8 cellular contexts compared by ENCODE assay signal in genomic region chr4:184538023-184538599, GRCh38.
DNase-seq lines count a peak whose midpoint lies in the region; ATAC-seq and TF ChIP-seq lines count a peak whose summit lies in the region.

No MANE protein-coding gene starts in this region.

- DNase-seq in DMS 273 treated with DMSO at 0.1 percent for 48 hours (lab: John Stamatoyannopoulos, UW): peak; percentile 50
- peak; percentile 74 for DNase-seq in Panc1 (ENCODE audit: low read depth, low spot score)
- peak; percentile 46 for DNase-seq in activated T-helper 1 cell treated with Interleukin-2 at 50 U/mL for 16 hours (ENCODE audit: low read depth)
- DNase-seq in fibroblast of lung (ENCODE audit: low read depth in 2 of 2): peak; percentile 86 to 94
- DNase-seq in naive thymus-derived CD8-positive, alpha-beta T cell: peak; percentile 15 to 80 (median 62)
- peak; percentile 37 for DNase-seq in stimulated activated naive CD4-positive, alpha-beta T cell treated with Interleukin-2 at 50 U/mL for 16 hours (lab: John Stamatoyannopoulos, UW)

- H2AFZ ChIP-seq in fibroblast of lung (ENCODE audit: low read length): peak overlapping the region; percentile 63

- BruUV-seq in Panc1 (replicated peaks; lab: Mats Ljungman, UMichigan): no TSS peak

- intact Hi-C loops in Panc1 (cut with micrococcal nuclease; ENCODE audit: unreplicated experiment): loop anchor here (1.0 to 10.0 kb wide), 2 partner anchors 63 to 274 kb away; partner anchors contain the start of gene IRF2

- POLR2A ChIA-PET in Panc1 (lab: Charles Lee): interaction anchor here (0.7 kb wide), 1 partner anchor 117 kb away, joined by 5 read pairs; no protein-coding TSS in a partner anchor
- POLR2A ChIA-PET in naive thymus-derived CD8-positive, alpha-beta T cell (lab: Charles Lee): interaction anchor here (0.7 to 4.1 kb wide), 11 partner anchors 31 to 274 kb away, joined by 3 to 81 read pairs (median 4); partner anchors contain the start of genes CASP3, IRF2 and PRIMPOL

- no peaks in the 10 kb centered on the region for H4K20me1 ChIP-seq in fibroblast of lung (ENCODE audit: control insufficient read depth, extremely low read depth, insufficient read depth, low read length)

- H3K4me1 ChIP-seq in Panc1 (ENCODE audit: control insufficient read depth, insufficient read depth, low read length) (peaks cover 7% of the 10 kb centered on the region; the same call in 1 of the 2 replicates), fibroblast of lung (ENCODE audit: control insufficient read depth, extremely low read depth, insufficient read depth, low read length) (peaks cover 2% of the 10 kb centered on the region)

- H3K27me3 Mint-ChIP-seq in IgD-negative memory B cell: no peaks in the 10 kb centered on the region
- no peaks in the 10 kb centered on the region for H3K27me3 Mint-ChIP-seq in naive thymus-derived CD8-positive, alpha-beta T cell

- H3K36me3 ChIP-seq in Panc1 (ENCODE audit: control insufficient read depth, insufficient read depth, low read length): no peaks in the 10 kb centered on the region
- no peaks in the 10 kb centered on the region for H3K36me3 ChIP-seq in fibroblast of lung (ENCODE audit: control insufficient read depth, insufficient read depth, low read length)

- H3K4me1 Mint-ChIP-seq in IgD-negative memory B cell: peaks cover 31 to 40% (median 32%) of the 10 kb centered on the region in 3 donors
- H3K4me1 Mint-ChIP-seq in naive thymus-derived CD8-positive, alpha-beta T cell: peaks cover 19 to 43% (median 37%) of the 10 kb centered on the region in 4 donors

- H3K27ac Mint-ChIP-seq in IgD-negative memory B cell: peak overlapping the region; percentile 100
- H3K27ac Mint-ChIP-seq in naive thymus-derived CD8-positive, alpha-beta T cell: peak overlapping the region; percentile 90 to 100 (median 99)

- H3K27ac ChIP-seq in Panc1 (ENCODE audit: low read length): peak overlapping the region; percentile 90
- H3K27ac ChIP-seq in fibroblast of lung (ENCODE audit: insufficient read depth, low read length): peak overlapping the region; percentile 73

- H3K9me3 Mint-ChIP-seq in IgD-negative memory B cell: no peaks in the 10 kb centered on the region
- no peaks in the 10 kb centered on the region for H3K9me3 Mint-ChIP-seq in naive thymus-derived CD8-positive, alpha-beta T cell

- H3K27me3 ChIP-seq in Panc1 (ENCODE audit: control insufficient read depth, insufficient read depth, low read length) (no peaks in the 10 kb centered on the region), fibroblast of lung (ENCODE audit: control insufficient read depth, insufficient read depth, low read length) (no peaks in the 10 kb centered on the region)

- ATAC-seq in GM21528 (IDR thresholded peaks at IDR 0.05; ENCODE audit: low FRiP score, unreplicated experiment) (peak; percentile 51), Panc1 (peak; percentile 95)
- ATAC-seq in naive thymus-derived CD8-positive, alpha-beta T cell: peak; percentile 52 to 53

- H3K4me2 ChIP-seq in fibroblast of lung (ENCODE audit: extremely low read depth, insufficient read depth, low read length): peak overlapping the region; percentile 73

- H3K4me3 Mint-ChIP-seq in IgD-negative memory B cell: peak overlapping the region; percentile 97 to 99 (median 98)
- peak overlapping the region; percentile 90 to 99 (median 95) for H3K4me3 Mint-ChIP-seq in naive thymus-derived CD8-positive, alpha-beta T cell

- no peaks in the 10 kb centered on the region for H3K79me2 ChIP-seq in fibroblast of lung (ENCODE audit: control insufficient read depth, insufficient read depth, low read length)

- CTCF ChIA-PET in Panc1 (lab: Charles Lee): interaction anchor here (0.9 to 1.5 kb wide), 2 partner anchors 269 to 274 kb away, joined by 4 to 5 read pairs; no protein-coding TSS in a partner anchor

- H3K9ac ChIP-seq in fibroblast of lung (ENCODE audit: insufficient read depth, low read length): peak overlapping the region; percentile 30

- H3K4me3 ChIP-seq in Panc1 (ENCODE audit: low read depth in 2 of 2, low read length in 2 of 2) (peak overlapping the region; percentile 74 to 85), fibroblast of lung (replicated peaks in 1 of 4; ENCODE audit: control extremely low read depth in 1 of 4, insufficient read depth in 1 of 4, low read depth in 3 of 4, low read length in 4 of 4) (peak overlapping the region; percentile 7 to 89 (median 58))

- H3K9me3 ChIP-seq in Panc1 (ENCODE audit: control insufficient read depth, insufficient read depth, low read depth, low read length) (no peaks in the 10 kb centered on the region), fibroblast of lung (ENCODE audit: control insufficient read depth, insufficient read depth, low read depth, low read length) (no peaks in the 10 kb centered on the region)

- peak; percentile 75 for TF ChIP-seq CTCF in Panc1 (IDR thresholded peaks at IDR 0.05)
- TF ChIP-seq CTCF in fibroblast of lung (conservative IDR thresholded peaks at IDR 0.05 in 1 of 2, IDR thresholded peaks at IDR 0.05 in 1 of 2; ENCODE audit: low read depth in 1 of 2, low read length in 2 of 2): peak; percentile 70 to 76

- in situ Hi-C loops in Panc1 (cut with HindIII; ENCODE audit: low pct_unique_long_range_greater_than_20kb, low sequenced_read_pairs): no loop called here

- no peaks in the 10 kb centered on the region for H3K36me3 Mint-ChIP-seq in IgD-negative memory B cell
- no peaks in the 10 kb centered on the region for H3K36me3 Mint-ChIP-seq in naive thymus-derived CD8-positive, alpha-beta T cell

Comparison
In these comparisons a context has a peak if more than half of its experiments do, and no peak if none do; other contexts are left out.
1. Peak in every context shown above with its lines: DNase-seq, ATAC-seq, H3K4me3 ChIP-seq and H3K27ac ChIP-seq.
2. DNase-seq: peak in every context shown above with its lines; median percentile 90 in fibroblast of lung; 74 in Panc1; 62 in naive thymus-derived CD8-positive, alpha-beta T cell; 50 in DMS 273 treated with DMSO at 0.1 percent for 48 hours; 46 in activated T-helper 1 cell treated with Interleukin-2 at 50 U/mL for 16 hours; 37 in stimulated activated naive CD4-positive, alpha-beta T cell treated with Interleukin-2 at 50 U/mL for 16 hours.